23 cellular contexts compared by ENCODE assay signal in the genomic region with DNA sequence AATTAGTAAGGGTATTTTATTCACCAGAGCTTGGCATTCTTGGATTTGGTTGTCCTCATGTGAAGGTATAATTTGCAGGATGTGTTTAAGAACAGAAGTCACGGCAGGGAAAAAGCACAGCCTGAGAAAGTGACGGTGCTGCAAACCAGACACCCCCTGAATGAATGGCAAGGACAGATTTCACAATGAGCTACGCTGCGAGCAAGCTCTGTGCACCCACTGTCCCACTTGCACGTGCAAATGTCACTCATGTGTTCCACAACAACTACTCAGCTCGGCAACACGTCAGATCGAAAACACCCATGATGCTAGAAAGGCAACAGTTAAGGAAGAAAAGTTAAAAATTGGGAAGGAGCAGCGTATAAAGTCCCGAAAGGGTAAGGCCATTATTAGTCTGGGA.
DNase-seq lines count a peak whose midpoint lies in the region; ATAC-seq and TF ChIP-seq lines count a peak whose summit lies in the region.
"Had no signal": no experiment of that assay in that cellular context is flagged by ENCODE, and none has a peak within 500 bp of the region (broad histone marks: within the 10 kb centered on the region; RNA-seq: fewer than 3 reads in every experiment).

No MANE protein-coding gene starts in this region.

- WGBS in esophagus squamous epithelium, 2 donors = 61 to 85% methylated on average over 10 of the region's 10 CpGs

- H3K27ac Mint-ChIP-seq in activated CD8-positive, alpha-beta memory T cell treated with anti-CD3 and anti-CD28 coated beads, Interleukin-2, amount 10 ng/mL, durations not matched to agents 7 days and 5 days = no peak overlapping the region
- H3K27ac Mint-ChIP-seq in neural crest cell (ENCODE audit: unreplicated experiment) = peak overlapping the region; percentile 9
- no peak overlapping the region for H3K27ac Mint-ChIP-seq in T-helper 2 cell treated with Interferon-gamma antibody and Interleukin-4, amounts not matched to agents 5 μg/mL and 100 μg/mL, for 36 hours
- H3K27ac Mint-ChIP-seq: CD8-positive, alpha-beta memory T cell had no signal

- peak overlapping the region in 3 of 4 donors; percentile 16 to 73 (median 62) for H3K27ac ChIP-seq in esophagus squamous epithelium
- H3K27ac ChIP-seq: 22Rv1, PC-9, SJSA1 had no signal

- CTCF ChIA-PET in activated CD8-positive, alpha-beta memory T cell treated with anti-CD3 and anti-CD28 coated beads, Interleukin-2, amount 10 ng/mL, durations not matched to agents 7 days and 5 days (lab: Charles Lee) = no interaction called here

- no peak overlapping the region for H3K4me3 Mint-ChIP-seq in activated CD8-positive, alpha-beta memory T cell treated with anti-CD3 and anti-CD28 coated beads, Interleukin-2, amount 10 ng/mL, durations not matched to agents 7 days and 5 days
- H3K4me3 Mint-ChIP-seq in neural crest cell = no peak overlapping the region
- H3K4me3 Mint-ChIP-seq in T-helper 2 cell treated with Interferon-gamma antibody and Interleukin-4, amounts not matched to agents 5 μg/mL and 100 μg/mL, for 36 hours = no peak overlapping the region
- H3K4me3 Mint-ChIP-seq: CD14-positive monocyte; CD8-positive, alpha-beta memory T cell had no signal

- H3K9me3 ChIP-seq in esophagus squamous epithelium = no peaks in the 10 kb centered on the region
- H3K9me3 ChIP-seq: BE2C, SJSA1 had no signal

- no peak overlapping the region for H3K4me3 ChIP-seq in esophagus squamous epithelium
- H3K4me3 ChIP-seq: PC-9, SJSA1 had no signal

- no peak for TF ChIP-seq POLR2A in esophagus squamous epithelium (IDR thresholded peaks at IDR 0.05)

- H3K9me3 Mint-ChIP-seq in activated CD8-positive, alpha-beta memory T cell treated with anti-CD3 and anti-CD28 coated beads, Interleukin-2, amount 10 ng/mL, durations not matched to agents 7 days and 5 days (ENCODE audit: low read depth) = no peaks in the 10 kb centered on the region
- no peaks in the 10 kb centered on the region for H3K9me3 Mint-ChIP-seq in neural crest cell
- no peaks in the 10 kb centered on the region for H3K9me3 Mint-ChIP-seq in T-helper 2 cell treated with Interferon-gamma antibody and Interleukin-4, amounts not matched to agents 5 μg/mL and 100 μg/mL, for 36 hours
- H3K9me3 Mint-ChIP-seq: CD8-positive, alpha-beta memory T cell had no signal

- no peaks in the 10 kb centered on the region for H3K36me3 ChIP-seq in esophagus squamous epithelium
- H3K36me3 ChIP-seq: BE2C, SJSA1 had no signal

- intact Hi-C loops in esophagus squamous epithelium (cut with DNase I) = no loop called here

- H3K27me3 Mint-ChIP-seq in activated CD8-positive, alpha-beta memory T cell treated with anti-CD3 and anti-CD28 coated beads, Interleukin-2, amount 10 ng/mL, durations not matched to agents 7 days and 5 days = peaks cover 46% of the 10 kb centered on the region
- no peaks in the 10 kb centered on the region for H3K27me3 Mint-ChIP-seq in neural crest cell (ENCODE audit: low read depth)
- peaks cover 16% of the 10 kb centered on the region for H3K27me3 Mint-ChIP-seq in T-helper 2 cell treated with Interferon-gamma antibody and Interleukin-4, amounts not matched to agents 5 μg/mL and 100 μg/mL, for 36 hours (ENCODE audit: low read depth)

- ATAC-seq in activated CD8-positive, alpha-beta memory T cell treated with anti-CD3 and anti-CD28 coated beads, Interleukin-2, amount 10 ng/mL, durations not matched to agents 7 days and 5 days = no peak

- no peaks in the 10 kb centered on the region for H3K36me3 Mint-ChIP-seq in activated CD8-positive, alpha-beta memory T cell treated with anti-CD3 and anti-CD28 coated beads, Interleukin-2, amount 10 ng/mL, durations not matched to agents 7 days and 5 days
- H3K36me3 Mint-ChIP-seq in neural crest cell (ENCODE audit: low read depth) = peaks cover 3% of the 10 kb centered on the region
- H3K36me3 Mint-ChIP-seq in T-helper 2 cell treated with Interferon-gamma antibody and Interleukin-4, amounts not matched to agents 5 μg/mL and 100 μg/mL, for 36 hours (ENCODE audit: low read depth) = no peaks in the 10 kb centered on the region
- H3K36me3 Mint-ChIP-seq: CD14-positive monocyte had no signal

- H3K4me1 ChIP-seq in esophagus squamous epithelium = peaks cover 0 to 11% (median 8%) of the 10 kb centered on the region in 3 donors
- H3K4me1 ChIP-seq: BE2C, SJSA1 had no signal

- H3K4me1 Mint-ChIP-seq in activated CD8-positive, alpha-beta memory T cell treated with anti-CD3 and anti-CD28 coated beads, Interleukin-2, amount 10 ng/mL, durations not matched to agents 7 days and 5 days = peaks cover 14% of the 10 kb centered on the region
- H3K4me1 Mint-ChIP-seq in neural crest cell = peaks cover 36% of the 10 kb centered on the region
- no peaks in the 10 kb centered on the region for H3K4me1 Mint-ChIP-seq in T-helper 2 cell treated with Interferon-gamma antibody and Interleukin-4, amounts not matched to agents 5 μg/mL and 100 μg/mL, for 36 hours (ENCODE audit: low read depth)

- no peak for TF ChIP-seq CTCF in esophagus squamous epithelium (IDR thresholded peaks at IDR 0.05)
- TF ChIP-seq CTCF in neural crest cell (conservative IDR thresholded peaks at IDR 0.05) = no peak

- peak; percentile 11 for DNase-seq in activated CD8-positive, alpha-beta memory T cell treated with anti-CD3 and anti-CD28 coated beads, Interleukin-2, amount 10 ng/mL, durations not matched to agents 7 days and 5 days
- no peak for DNase-seq in activated CD8-positive, alpha-beta memory T cell treated with anti-CD3 and anti-CD28 coated beads, Interleukin-2, amount 50 U/mL, for 4 hours
- DNase-seq in esophagus squamous epithelium (lab: John Stamatoyannopoulos, UW) (no peak), neural crest cell (ENCODE audit: low read depth, low spot score) (no peak), activated gamma-delta T cell (lab: John Stamatoyannopoulos, UW) (no peak), NCI-H526 treated with DMSO at 0.1 percent for 48 hours (lab: John Stamatoyannopoulos, UW) (no peak), HK-2 (ENCODE audit: unreplicated experiment) (no peak)
- DNase-seq in T-helper 2 cell treated with Interferon-gamma antibody and Interleukin-4, amounts not matched to agents 5 μg/mL and 100 μg/mL, for 36 hours (ENCODE audit: low spot score) = no peak
- DNase-seq: BE2C; CD8-positive, alpha-beta memory T cell; DMS 273 treated with DMSO at 0.1 percent for 48 hours; DMS79 treated with DMSO at 0.1 percent for 48 hours; GF-D8; KBM-7; NCI-H2029; NCI-H446 treated with DMSO at 0.1 percent for 48 hours; NCI-H526; PC-9; Right ventricle myocardium superior; RPMI8226 had no signal

- H3K27me3 ChIP-seq in esophagus squamous epithelium = peaks cover 0 to 20% (median 0%) of the 10 kb centered on the region in 4 donors
- H3K27me3 ChIP-seq: BE2C, SJSA1 had no signal
